ENCODE assay signal across 9 cellular contexts in the genomic region with DNA sequence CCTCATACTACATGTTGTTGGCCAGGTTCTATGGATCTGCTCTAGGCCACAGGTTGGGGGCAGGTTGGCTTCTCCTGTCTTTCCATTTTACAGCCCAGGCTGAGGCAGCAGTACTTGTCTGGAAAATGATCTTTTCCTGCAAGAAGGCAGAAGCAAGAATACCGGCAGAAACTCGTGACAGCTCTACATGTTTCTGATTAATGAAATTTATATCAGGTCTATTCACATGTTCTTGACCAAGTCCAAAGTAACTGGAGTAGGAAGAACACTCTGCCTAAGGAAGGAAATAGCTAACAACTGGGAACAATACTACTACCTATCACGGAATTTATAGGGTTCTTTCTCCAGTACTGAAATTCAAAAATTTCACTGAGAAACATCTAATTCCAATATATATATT.
"Had no signal": no experiment of that assay in that cellular context is flagged by ENCODE, and none has a peak within 500 bp of the region (broad histone marks: within the 10 kb centered on the region; RNA-seq: fewer than 3 reads in every experiment).

No MANE protein-coding gene starts in this region.

- DNase-seq: GM23248, GOT3, H7, HFFc6, IMR-90 had no signal

- H2AFZ ChIP-seq: GM23248 had no signal

- H3K27ac ChIP-seq: GM23248 had no signal

- H3K4me1 ChIP-seq: HAP-1 had no signal

- H3K36me3 ChIP-seq: HAP-1 had no signal

- FAIRE-seq: HTR-8/SVneo, K562 had no signal

- H3K9ac ChIP-seq: GM23248 had no signal

- ATAC-seq: HCT116, K562 had no signal

- H3K4me3 ChIP-seq: GM23248, HAP-1, K562 had no signal

- H3K9me3 ChIP-seq: HAP-1 had no signal
